Comparison of ENCODE assay signal across 19 cellular contexts in genomic region chr1:118116909-118117308, GRCh38.
DNase-seq lines count a peak whose midpoint lies in the region; ATAC-seq and TF ChIP-seq lines count a peak whose summit lies in the region.
"Had no signal": no experiment of that assay in that cellular context is flagged by ENCODE, and none has a peak within 500 bp of the region (broad histone marks: within the 10 kb centered on the region; RNA-seq: fewer than 3 reads in every experiment).

No MANE protein-coding gene starts in this region.

- peak overlapping the region; percentile 38 to 57 (median 39) for H3K27ac Mint-ChIP-seq in nephron
- H3K27ac Mint-ChIP-seq in activated CD8-positive, alpha-beta T cell treated with anti-CD3 and anti-CD28 coated beads for 36 hours = no peak overlapping the region
- H3K27ac Mint-ChIP-seq: activated naive CD8-positive, alpha-beta T cell treated with anti-CD3 and anti-CD28 coated beads, Interleukin-2, amount 50 U/mL, for 24 hours; CD4-positive, alpha-beta memory T cell; natural killer cell treated with Interleukin-12 subunit alpha and Interleukin-12 subunit beta and Interleukin-15 and Interleukin-18, amount 100 ng/mL, for 72 hours had no signal

- intact Hi-C loops in colonic mucosa (cut with DNase I) = no loop called here
- intact Hi-C loops in activated CD8-positive, alpha-beta T cell treated with anti-CD3 and anti-CD28 coated beads for 36 hours (cut with micrococcal nuclease) = no loop called here

- H3K27me3 Mint-ChIP-seq in nephron (ENCODE audit: low read depth) = peaks cover 4% of the 10 kb centered on the region
- H3K27me3 Mint-ChIP-seq in activated CD8-positive, alpha-beta T cell treated with anti-CD3 and anti-CD28 coated beads for 36 hours = peaks cover 2% of the 10 kb centered on the region
- H3K27me3 Mint-ChIP-seq: natural killer cell treated with Interleukin-12 subunit alpha and Interleukin-12 subunit beta and Interleukin-15 and Interleukin-18, amount 100 ng/mL, for 72 hours had no signal

- no peaks in the 10 kb centered on the region for H3K9me3 ChIP-seq in colonic mucosa

- H3K4me3 Mint-ChIP-seq in nephron = no peak overlapping the region
- no peak overlapping the region for H3K4me3 Mint-ChIP-seq in activated CD8-positive, alpha-beta T cell treated with anti-CD3 and anti-CD28 coated beads for 36 hours
- H3K4me3 Mint-ChIP-seq: activated naive CD8-positive, alpha-beta T cell treated with anti-CD3 and anti-CD28 coated beads, Interleukin-2, amount 50 U/mL, for 24 hours; CD4-positive, alpha-beta memory T cell; natural killer cell treated with Interleukin-12 subunit alpha and Interleukin-12 subunit beta and Interleukin-15 and Interleukin-18, amount 100 ng/mL, for 72 hours had no signal

- H3K9me3 Mint-ChIP-seq in nephron = no peaks in the 10 kb centered on the region
- no peaks in the 10 kb centered on the region for H3K9me3 Mint-ChIP-seq in activated CD8-positive, alpha-beta T cell treated with anti-CD3 and anti-CD28 coated beads for 36 hours
- H3K9me3 Mint-ChIP-seq: activated naive CD8-positive, alpha-beta T cell treated with anti-CD3 and anti-CD28 coated beads, Interleukin-2, amount 50 U/mL, for 24 hours; CD4-positive, alpha-beta memory T cell; natural killer cell treated with Interleukin-12 subunit alpha and Interleukin-12 subunit beta and Interleukin-15 and Interleukin-18, amount 100 ng/mL, for 72 hours had no signal

- CTCF ChIA-PET in activated CD8-positive, alpha-beta T cell treated with anti-CD3 and anti-CD28 coated beads for 36 hours (lab: Charles Lee) = no interaction called here

- no peaks in the 10 kb centered on the region for H3K36me3 ChIP-seq in colonic mucosa

- no peaks in the 10 kb centered on the region for H3K4me1 ChIP-seq in colonic mucosa

- POLR2A ChIA-PET in activated CD8-positive, alpha-beta T cell treated with anti-CD3 and anti-CD28 coated beads for 36 hours (lab: Charles Lee) = no interaction called here

- peak; percentile 65 for DNase-seq in COR-L47 (lab: John Stamatoyannopoulos, UW)
- peak; percentile 88 for DNase-seq in NCI-H146 treated with DMSO at 0.1 percent for 48 hours (lab: John Stamatoyannopoulos, UW; ENCODE audit: unreplicated experiment)
- peak; percentile 76 for DNase-seq in SHP77 treated with DMSO at 0.1 percent for 48 hours (lab: John Stamatoyannopoulos, UW)
- DNase-seq in colonic mucosa = no peak
- DNase-seq in kidney tubule cell (ENCODE audit: low spot score) = no peak
- DNase-seq in dermis blood vessel endothelial cell = no peak
- no peak for DNase-seq in activated CD8-positive, alpha-beta T cell treated with anti-CD3 and anti-CD28 coated beads for 36 hours
- DNase-seq: activated CD4-positive, alpha-beta T cell treated with anti-CD3 and anti-CD28 coated beads for 4 hours; activated naive CD8-positive, alpha-beta T cell treated with anti-CD3 and anti-CD28 coated beads, Interleukin-2, amount 50 U/mL, for 24 hours; CD4-positive, alpha-beta memory T cell; dorsolateral prefrontal cortex; MV-4-11; NCI-H2227 treated with DMSO at 0.1 percent for 48 hours; stimulated activated CD4-positive, alpha-beta T cell treated with anti-CD3 and anti-CD28 coated beads, Interleukin-4, amount 100 ng/mL, for 4 hours; SW 1271 had no signal

- no peaks in the 10 kb centered on the region for H3K36me3 Mint-ChIP-seq in nephron (ENCODE audit: low read depth)
- H3K36me3 Mint-ChIP-seq in activated CD8-positive, alpha-beta T cell treated with anti-CD3 and anti-CD28 coated beads for 36 hours (ENCODE audit: low read depth) = no peaks in the 10 kb centered on the region
- H3K36me3 Mint-ChIP-seq: CD4-positive, alpha-beta memory T cell; natural killer cell treated with Interleukin-12 subunit alpha and Interleukin-12 subunit beta and Interleukin-15 and Interleukin-18, amount 100 ng/mL, for 72 hours had no signal

- no peak for ATAC-seq in activated CD8-positive, alpha-beta T cell treated with anti-CD3 and anti-CD28 coated beads for 36 hours
- ATAC-seq: activated naive CD8-positive, alpha-beta T cell treated with anti-CD3 and anti-CD28 coated beads, Interleukin-2, amount 50 U/mL, for 24 hours; natural killer cell treated with Interleukin-12 subunit alpha and Interleukin-12 subunit beta and Interleukin-15 and Interleukin-18, amount 100 ng/mL, for 72 hours had no signal

- H3K9ac ChIP-seq in colonic mucosa (ENCODE audit: low read depth in 2 of 2, low read length in 2 of 2) = no peak overlapping the region

- no peaks in the 10 kb centered on the region for H3K27me3 ChIP-seq in colonic mucosa

- H3K27ac ChIP-seq in colonic mucosa = no peak overlapping the region
- H3K27ac ChIP-seq: dorsolateral prefrontal cortex, epithelial cell of prostate had no signal

- no peak for TF ChIP-seq CTCF in nephron (IDR thresholded peaks at IDR 0.05; ENCODE audit: unreplicated experiment in 3 of 3)
- TF ChIP-seq CTCF in colonic mucosa (IDR thresholded peaks at IDR 0.05) = no peak
- TF ChIP-seq CTCF in activated CD8-positive, alpha-beta T cell treated with anti-CD3 and anti-CD28 coated beads for 36 hours (IDR thresholded peaks at IDR 0.05) = no peak

- H3K4me3 ChIP-seq in colonic mucosa = no peak overlapping the region
- H3K4me3 ChIP-seq: dorsolateral prefrontal cortex, smooth muscle cell had no signal

- peaks cover 37% of the 10 kb centered on the region for H3K4me1 Mint-ChIP-seq in nephron
- no peaks in the 10 kb centered on the region for H3K4me1 Mint-ChIP-seq in activated CD8-positive, alpha-beta T cell treated with anti-CD3 and anti-CD28 coated beads for 36 hours (ENCODE audit: low read depth)
- H3K4me1 Mint-ChIP-seq: activated naive CD8-positive, alpha-beta T cell treated with anti-CD3 and anti-CD28 coated beads, Interleukin-2, amount 50 U/mL, for 24 hours; CD4-positive, alpha-beta memory T cell had no signal

Comparison
In these comparisons a context has a peak if more than half of its experiments do, and no peak if none do; other contexts are left out.
1. DNase-seq: peak in COR-L47 (single experiment), NCI-H146 treated with DMSO at 0.1 percent for 48 hours (single experiment) and SHP77 treated with DMSO at 0.1 percent for 48 hours (single experiment); none in colonic mucosa (single experiment), kidney tubule cell (single experiment), dermis blood vessel endothelial cell (single experiment) and activated CD8-positive, alpha-beta T cell treated with anti-CD3 and anti-CD28 coated beads for 36 hours (single experiment).